8 cellular contexts compared by ENCODE assay signal in genomic region chr5:611731-612486, GRCh38. TPM values are rescaled to one million over a fixed set of nuclear protein-coding genes. Genes with fewer than 3 reads are reported as not detected.
DNase-seq lines count a peak whose midpoint lies in the region; ATAC-seq and TF ChIP-seq lines count a peak whose summit lies in the region.

CEP72 (plus strand) TSS chr5:612340; CDS start chr5:612362, 22 bp downstream.

- POLR2A ChIA-PET in PC-9 (lab: Charles Lee; ENCODE audit: unreplicated experiment): interaction anchor here (0.7 kb wide), 2 partner anchors 102 to 394 kb away, joined by 18 to 35 read pairs; partner anchors contain the start of gene SDHA

- H3K4me1 ChIP-seq in PC-9 (replicated peaks; ENCODE audit: insufficient read depth): peaks cover 25% of the 10 kb centered on the region

- BruUV-seq in PC-9 (replicated peaks; lab: Mats Ljungman, UMichigan): no TSS peak

- peak within 1 kb of the TSS; percentile 32 to 86 (median 64) for H3K27ac Mint-ChIP-seq in IgD-negative memory B cell

- H3K4me1 Mint-ChIP-seq in IgD-negative memory B cell: peaks cover 25 to 28% (median 26%) of the 10 kb centered on the region in 3 donors

- peaks cover 23% of the 10 kb centered on the region for H3F3A ChIP-seq in PC-9 (ENCODE audit: insufficient read depth, low read depth)

- TF ChIP-seq CTCF in PC-9 (conservative IDR thresholded peaks at IDR 0.05): no peak

- H3K9me2 ChIP-seq in PC-9 (ENCODE audit: insufficient read depth): no peaks in the 10 kb centered on the region

- H3K4me3 Mint-ChIP-seq in IgD-negative memory B cell: peak within 1 kb of the TSS; percentile 94 to 96 (median 94)

- DNase-seq in DMS 273 (lab: John Stamatoyannopoulos, UW; ENCODE audit: unreplicated experiment) (peak; percentile 95), PC-9 (peak; percentile 82 to 98), myocyte (ENCODE audit: low read depth) (peak; percentile 83)
- peak; percentile 96 for DNase-seq in activated T-cell treated with anti-CD3 and anti-CD28 coated beads, Interleukin-2, amount 50 U/mL, for 1 hour
- DNase-seq in stimulated activated CD8-positive, alpha-beta memory T cell treated with anti-CD3 and anti-CD28 coated beads, Interleukin-7, amount 100 ng/mL, for 1 hour (ENCODE audit: low read depth in 2 of 2): peak; percentile 88 to 90

- peaks cover 18% of the 10 kb centered on the region for H3K36me3 ChIP-seq in PC-9 (ENCODE audit: low read depth)

- H3K4me2 ChIP-seq in PC-9: peak within 1 kb of the TSS; percentile 84

- H3K27ac ChIP-seq in PC-9: peak within 1 kb of the TSS; percentile 81

- peak within 1 kb of the TSS; percentile 92 for H2AFZ ChIP-seq in PC-9

- CTCF ChIA-PET in PC-9 (lab: Charles Lee): interaction anchor here (0.7 to 1.1 kb wide), 2 partner anchors 165 to 292 kb away, joined by 3 to 11 read pairs; no protein-coding TSS in a partner anchor

- H3K36me3 Mint-ChIP-seq in IgD-negative memory B cell: peaks cover 5% of the 10 kb centered on the region

- intact Hi-C loops in PC-9 (cut with micrococcal nuclease; ENCODE audit: unreplicated experiment): loop anchor here (2.0 to 5.0 kb wide), 4 partner anchors 139 to 393 kb away; partner anchors contain the start of genes BRD9, CCDC127, SDHA and TRIP13

- H3K27me3 ChIP-seq in PC-9 (ENCODE audit: insufficient read depth, low read depth): 0 out of 2 replicates have a peak, but pooled peaks cover 6% of the 10 kb centered on the region

- H4K20me1 ChIP-seq in PC-9 (ENCODE audit: insufficient read depth): peaks cover 11% of the 10 kb centered on the region; the same call in 1 of the 2 replicates

- no peaks in the 10 kb centered on the region for H3K9me3 ChIP-seq in PC-9 (ENCODE audit: insufficient read depth, low read depth)

- H3K4me3 ChIP-seq in PC-9: peak within 1 kb of the TSS; percentile 98

- peaks cover 45% of the 10 kb centered on the region for H3K79me2 ChIP-seq in PC-9 (ENCODE audit: low read depth)

- peaks cover 0 to 5% (median 0%) of the 10 kb centered on the region in 3 donors for H3K9me3 Mint-ChIP-seq in IgD-negative memory B cell

- peaks cover 10% of the 10 kb centered on the region for H3K27me3 Mint-ChIP-seq in IgD-negative memory B cell

- ATAC-seq in GM21526 (IDR thresholded peaks at IDR 0.05; ENCODE audit: low FRiP score, unreplicated experiment) (peak; percentile 69), esophagus mucosa (peak; percentile 92)

RNA-seq across cellular contexts. Expression of gene CEP72, which starts in this region (rescaled TPM):
- polyA plus RNA-seq in IgD-negative memory B cell: 5.4 TPM
- total RNA-seq in PC-9 (2021): 83.3 and 86.8 TPM in 2 replicates
- total RNA-seq in esophagus mucosa: 8.2 TPM
- total RNA-seq in myocyte: 2.3 and 2.6 TPM in 2 replicates
- 1.5 TPM for polyA plus RNA-seq in myocyte (2012)

Comparison
In these comparisons a context has a peak if more than half of its experiments do, and no peak if none do; other contexts are left out.
1. Peak in every context shown above with its lines: DNase-seq, ATAC-seq, H3K4me3 ChIP-seq and H3K27ac ChIP-seq.